Comparison of ENCODE assay signal across 8 cellular contexts in genomic region chr2:54680397-54681032, GRCh38. TPM values are rescaled to one million over a fixed set of nuclear protein-coding genes. Genes with fewer than 3 reads are reported as not detected.
DNase-seq lines count a peak whose midpoint lies in the region; ATAC-seq, FAIRE-seq and TF ChIP-seq lines count a peak whose summit lies in the region.

No MANE protein-coding gene starts in this region.

- H3K9me3 ChIP-seq in esophagus muscularis mucosa, result no peaks in the 10 kb centered on the region

- intact Hi-C loops in left colon (cut with DNase I, micrococcal nuclease), result no loop called here
- intact Hi-C loops in esophagus muscularis mucosa (cut with DNase I), result no loop called here

- no peaks in the 10 kb centered on the region for H3K36me3 ChIP-seq in esophagus muscularis mucosa

- ATAC-seq in GM19023 (IDR thresholded peaks at IDR 0.05; ENCODE audit: unreplicated experiment) (peak; percentile 86), HG02642 (IDR thresholded peaks at IDR 0.05; ENCODE audit: poor library complexity, unreplicated experiment) (peak; percentile 71), left colon (peak; percentile 26)

- peaks cover 6 to 14% (median 9%) of the 10 kb centered on the region in 4 donors for H3K4me1 ChIP-seq in esophagus muscularis mucosa

- no peak overlapping the region for H3K4me3 ChIP-seq in esophagus muscularis mucosa

- DNase-seq in RCC 7860 (ENCODE audit: low spot score), result peak; percentile 60
- no peak for DNase-seq in left colon
- no peak for DNase-seq in esophagus muscularis mucosa (ENCODE audit: extremely low spot score)
- DNase-seq in GM19238 (ENCODE audit: insufficient read length, low spot score), result no peak
- DNase-seq in NCI-H187 (lab: John Stamatoyannopoulos, UW), result no peak
- no peak for DNase-seq in LoVo (ENCODE audit: low spot score)

- no peak for TF ChIP-seq POLR2A in esophagus muscularis mucosa (IDR thresholded peaks at IDR 0.05; ENCODE audit: low read depth)

- no peak for TF ChIP-seq CTCF in esophagus muscularis mucosa (IDR thresholded peaks at IDR 0.05)

- peak; percentile 82 for FAIRE-seq in RCC 7860 (lab: Jason Lieb, UNC)

- no peak overlapping the region for H3K27ac ChIP-seq in esophagus muscularis mucosa (replicated peaks in 1 of 4)

- TF ChIP-seq EP300 in esophagus muscularis mucosa (IDR thresholded peaks at IDR 0.05), result no peak

- no peaks in the 10 kb centered on the region for H3K27me3 ChIP-seq in esophagus muscularis mucosa

- WGBS in esophagus muscularis mucosa, result 70% methylated on average over 6 of the region's 6 CpGs

RNA-seq across cellular contexts. Expression of gene EML6, which starts 42.9 kb away (rescaled TPM):
- total RNA-seq in left colon (1 to 10 TPM; 3.2 to 6.8 TPM), esophagus muscularis mucosa (1 to 10 TPM in 1 of 4 donors, under 1 TPM in 3; 0.75 to 4.6 (median 0.89) TPM)

Comparison
In these comparisons a context has a peak if more than half of its experiments do, and no peak if none do; other contexts are left out.
1. ATAC-seq: peak in every context shown above with its lines; median percentile 86 in GM19023; 71 in HG02642; 26 in left colon.